8 cellular contexts compared by ENCODE assay signal in the genomic region with DNA sequence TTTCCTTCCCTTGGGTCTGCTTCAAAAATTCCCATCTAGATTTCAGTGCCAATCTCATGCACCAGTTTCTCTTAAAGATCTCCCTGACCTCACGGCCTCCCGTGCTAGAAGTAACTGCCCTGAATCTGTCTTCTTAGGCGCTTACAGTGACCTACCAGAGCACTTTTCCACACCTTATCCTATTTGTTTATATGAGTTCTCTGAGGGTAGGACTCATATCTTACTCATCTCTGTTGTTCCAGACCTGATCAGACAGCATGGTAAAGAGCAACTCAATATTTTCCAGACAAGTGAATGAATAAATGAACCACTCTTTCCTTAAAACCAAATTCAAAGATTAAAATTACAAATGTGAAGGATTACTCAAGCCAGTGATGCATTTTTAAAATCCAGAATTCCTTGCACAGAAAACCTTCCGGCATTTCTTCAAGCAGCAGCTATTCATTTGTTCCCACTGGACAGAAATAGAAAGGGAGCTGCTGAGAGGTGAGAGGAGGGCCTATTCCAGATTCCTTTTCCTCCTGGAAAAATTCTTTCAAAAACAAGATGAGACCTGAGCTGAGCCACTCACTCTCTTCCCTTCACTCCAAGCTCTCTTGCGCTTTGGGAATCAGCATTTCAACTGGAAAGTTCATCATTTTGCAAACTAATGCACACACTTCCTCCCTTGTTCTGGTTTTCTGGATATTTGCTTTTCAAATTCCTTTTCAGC.
A peak's percentile ranks its signal among the peaks of the same experiment; 100 is the strongest.
DNase-seq lines count a peak whose midpoint lies in the region; ATAC-seq and TF ChIP-seq lines count a peak whose summit lies in the region.

No MANE protein-coding gene starts in this region.

- H3K4me1 ChIP-seq in left ventricle myocardium inferior, result peaks cover 91% of the 10 kb centered on the region
- peaks cover 15 to 49% of the 10 kb centered on the region in 2 donors for H3K4me1 ChIP-seq in naive thymus-derived CD4-positive, alpha-beta T cell (ENCODE audit: control insufficient read depth in 2 of 2, insufficient read depth in 2 of 2, low read length in 2 of 2)
- peaks cover 0 to 4% of the 10 kb centered on the region in 2 donors for H3K4me1 ChIP-seq in aorta (ENCODE audit: control insufficient read depth in 1 of 2, insufficient read depth in 2 of 2, low read length in 2 of 2)

- DNase-seq in left ventricle myocardium inferior, result no peak
- DNase-seq in cardiac septum (ENCODE audit: low spot score), result no peak
- DNase-seq in naive thymus-derived CD4-positive, alpha-beta T cell, result no peak
- no peak for DNase-seq in aorta
- no peak for DNase-seq in GM20000 (ENCODE audit: low spot score)
- no peak for DNase-seq in SHP77 treated with DMSO at 0.1 percent for 48 hours (lab: John Stamatoyannopoulos, UW)

- peak; percentile 1 for ATAC-seq in naive thymus-derived CD4-positive, alpha-beta T cell
- no peak for ATAC-seq in aorta (ENCODE audit: low FRiP score)
- no peak for ATAC-seq in GM21529 (IDR thresholded peaks at IDR 0.05; ENCODE audit: unreplicated experiment)

- peak overlapping the region; percentile 36 for H3K4me3 ChIP-seq in left ventricle myocardium inferior
- H3K4me3 ChIP-seq in naive thymus-derived CD4-positive, alpha-beta T cell (ENCODE audit: low read length), result peak overlapping the region; percentile 93
- no peak overlapping the region for H3K4me3 ChIP-seq in aorta (ENCODE audit: low read length in 2 of 2)

- no peaks in the 10 kb centered on the region for H3K27me3 ChIP-seq in left ventricle myocardium inferior (ENCODE audit: low read depth)
- H3K27me3 ChIP-seq in naive thymus-derived CD4-positive, alpha-beta T cell (ENCODE audit: control insufficient read depth in 2 of 2, insufficient read depth in 2 of 2, low read length in 2 of 2), result no peaks in the 10 kb centered on the region
- no peaks in the 10 kb centered on the region for H3K27me3 ChIP-seq in aorta (ENCODE audit: control insufficient read depth in 1 of 2, insufficient read depth in 2 of 2, low read length in 1 of 2)

- peak overlapping the region in 4 of 5 experiments; percentile 39 to 94 (median 78) for H3K27ac Mint-ChIP-seq in brain
- H3K27ac Mint-ChIP-seq in naive thymus-derived CD4-positive, alpha-beta T cell, result peak overlapping the region; percentile 86 to 97 (median 92)

- 59 to 62% methylated on average over 5 of the region's 5 CpGs for WGBS in aorta, 2 donors

- H3K27ac ChIP-seq in left ventricle myocardium inferior (replicated peaks), result peak overlapping the region; percentile 90
- H3K27ac ChIP-seq in naive thymus-derived CD4-positive, alpha-beta T cell (ENCODE audit: low read depth, low read length), result peak overlapping the region; percentile 75
- H3K27ac ChIP-seq in aorta (ENCODE audit: low read depth in 1 of 2, low read length in 2 of 2), result peak overlapping the region; percentile 32 to 79

- intact Hi-C loops in left ventricle myocardium inferior (cut with micrococcal nuclease) (no loop called here), cardiac septum (cut with DNase I) (loop anchor here (2.0 to 10.0 kb wide), 2 partner anchors 87 to 139 kb away; no protein-coding TSS in a partner anchor), aorta (cut with DNase I) (loop anchor here in 1 of 2 donors (5.0 kb wide), 1 partner anchor 823 kb away; a partner anchor contains a TSS)
- intact Hi-C loops in naive thymus-derived CD4-positive, alpha-beta T cell (cut with micrococcal nuclease), result loop anchor here (1.0 to 10.0 kb wide), 18 partner anchors 8 to 989 kb away; a partner anchor contains a TSS

- no peaks in the 10 kb centered on the region for H3K9me3 Mint-ChIP-seq in brain
- H3K9me3 Mint-ChIP-seq in naive thymus-derived CD4-positive, alpha-beta T cell, result peaks cover 0 to 2% (median 0%) of the 10 kb centered on the region in 11 donors

- CTCF ChIA-PET in naive thymus-derived CD4-positive, alpha-beta T cell (lab: Charles Lee), result interaction anchor here (0.6 to 5.5 kb wide), 24 partner anchors 9 to 456 kb away, joined by 3 to 43 read pairs (median 4); a partner anchor contains a TSS

- H3K36me3 Mint-ChIP-seq in brain, result no peaks in the 10 kb centered on the region
- peaks cover 0 to 7% (median 3%) of the 10 kb centered on the region in 5 donors for H3K36me3 Mint-ChIP-seq in naive thymus-derived CD4-positive, alpha-beta T cell

- H3K4me3 Mint-ChIP-seq in brain, result peak overlapping the region in 1 of 5 experiments; percentile 49
- peak overlapping the region; percentile 84 to 98 (median 95) for H3K4me3 Mint-ChIP-seq in naive thymus-derived CD4-positive, alpha-beta T cell

- H3K4me1 Mint-ChIP-seq in brain, result peaks cover 55% of the 10 kb centered on the region
- peaks cover 68 to 95% (median 92%) of the 10 kb centered on the region in 7 donors for H3K4me1 Mint-ChIP-seq in naive thymus-derived CD4-positive, alpha-beta T cell

- POLR2A ChIA-PET in naive thymus-derived CD4-positive, alpha-beta T cell (lab: Charles Lee), result interaction anchor here (0.6 to 6.4 kb wide), 16 partner anchors 8 to 902 kb away, joined by 3 to 84 read pairs (median 4); a partner anchor contains a TSS

- no peak for TF ChIP-seq CTCF in left ventricle myocardium inferior (IDR thresholded peaks at IDR 0.05; ENCODE audit: borderline replicate concordance)
- TF ChIP-seq CTCF in brain (conservative IDR thresholded peaks at IDR 0.05), result no peak
- no peak for TF ChIP-seq CTCF in GM20000 (IDR thresholded peaks at IDR 0.05; ENCODE audit: extremely low read depth, missing control alignments)

- H3K27me3 Mint-ChIP-seq in brain, result peaks cover 3% of the 10 kb centered on the region
- H3K27me3 Mint-ChIP-seq in naive thymus-derived CD4-positive, alpha-beta T cell, result no peaks in the 10 kb centered on the region

- H3K36me3 ChIP-seq in left ventricle myocardium inferior (no peaks in the 10 kb centered on the region), aorta (ENCODE audit: control insufficient read depth in 1 of 2, insufficient read depth in 2 of 2, low read length in 1 of 2) (peaks cover 0 to 1% of the 10 kb centered on the region in 2 donors)
- H3K36me3 ChIP-seq in naive thymus-derived CD4-positive, alpha-beta T cell (ENCODE audit: control insufficient read depth in 2 of 3, insufficient read depth in 3 of 3, low read length in 3 of 3), result no peaks in the 10 kb centered on the region

- H3K9me3 ChIP-seq in left ventricle myocardium inferior (replicated peaks) (peaks cover 8% of the 10 kb centered on the region), aorta (ENCODE audit: control insufficient read depth, low read length) (no peaks in the 10 kb centered on the region)
- no peaks in the 10 kb centered on the region for H3K9me3 ChIP-seq in naive thymus-derived CD4-positive, alpha-beta T cell (ENCODE audit: control insufficient read depth in 2 of 3, low read length in 3 of 3)

Comparison
In these comparisons a context has a peak if more than half of its experiments do, and no peak if none do; other contexts are left out.
1. H3K4me3 ChIP-seq: peak in left ventricle myocardium inferior (single experiment) and naive thymus-derived CD4-positive, alpha-beta T cell (single experiment); none in aorta (0 of 2).
2. Peak in every context shown above with its lines, with median percentiles within 50 percentile points of each other: H3K27ac ChIP-seq.